16 cellular contexts compared by ENCODE assay signal in genomic region chr19:4721196-4721595, GRCh38. TPM values are rescaled to one million over a fixed set of nuclear protein-coding genes. Genes with fewer than 3 reads are reported as not detected.
DNase-seq lines count a peak whose midpoint lies in the region; ATAC-seq and TF ChIP-seq lines count a peak whose summit lies in the region.
"Had no signal": no experiment of that assay in that cellular context is flagged by ENCODE, and none has a peak within 500 bp of the region (broad histone marks: within the 10 kb centered on the region; RNA-seq: fewer than 3 reads in every experiment).

No MANE protein-coding gene starts in this region.

- peaks cover 6% of the 10 kb centered on the region for H3K36me3 Mint-ChIP-seq in activated naive CD4-positive, alpha-beta T cell treated with anti-CD3 and anti-CD28 coated beads, Interleukin-2, amount 50 U/mL, for 24 hours
- peaks cover 17% of the 10 kb centered on the region for H3K36me3 Mint-ChIP-seq in activated naive CD4-positive, alpha-beta T cell treated with anti-CD3 and anti-CD28 coated beads for 36 hours (ENCODE audit: low read depth)
- H3K36me3 Mint-ChIP-seq in activated B cell treated with CpG ODN at 0.5 μM for 24 hours (ENCODE audit: low read depth) (peaks cover 56% of the 10 kb centered on the region), chondrocyte (ENCODE audit: low read depth) (peaks cover 4% of the 10 kb centered on the region)

- H3K27ac ChIP-seq in epithelial cell of prostate = peak overlapping the region; percentile 96
- H3K27ac ChIP-seq: body of pancreas, SK-N-MC, WERI-Rb-1 had no signal

- CTCF ChIA-PET in activated naive CD4-positive, alpha-beta T cell treated with anti-CD3 and anti-CD28 coated beads for 36 hours (lab: Charles Lee) = interaction anchor here (1.3 to 1.9 kb wide), 3 partner anchors 12 to 70 kb away, joined by 3 to 8 read pairs (median 4); partner anchors contain the start of gene FEM1A
- CTCF ChIA-PET in activated B cell treated with CpG ODN at 0.5 μM for 24 hours (lab: Charles Lee) = interaction anchor here (2.4 kb wide), 1 partner anchor 70 kb away, joined by 8 read pairs; the partner anchor contains the start of gene FEM1A

- no peak for TF ChIP-seq CTCF in activated B cell treated with CpG ODN at 0.5 μM for 24 hours (IDR thresholded peaks at IDR 0.05)
- no peak for TF ChIP-seq CTCF in chondrocyte (IDR thresholded peaks at IDR 0.05)

- ATAC-seq in activated B cell treated with CpG ODN at 0.5 μM for 24 hours (ENCODE audit: low read depth) (no peak), GM21737 (IDR thresholded peaks at IDR 0.05; ENCODE audit: unreplicated experiment) (no peak)
- ATAC-seq: body of pancreas had no signal

- peaks cover 4% of the 10 kb centered on the region for H3K9me3 Mint-ChIP-seq in activated naive CD4-positive, alpha-beta T cell treated with anti-CD3 and anti-CD28 coated beads, Interleukin-2, amount 50 U/mL, for 24 hours
- no peaks in the 10 kb centered on the region for H3K9me3 Mint-ChIP-seq in activated naive CD4-positive, alpha-beta T cell treated with anti-CD3 and anti-CD28 coated beads for 36 hours
- H3K9me3 Mint-ChIP-seq in activated B cell treated with CpG ODN at 0.5 μM for 24 hours (no peaks in the 10 kb centered on the region), chondrocyte (ENCODE audit: low read depth) (no peaks in the 10 kb centered on the region)

- H3K4me3 ChIP-seq in skeletal muscle satellite cell (ENCODE audit: low read length) = no peak overlapping the region
- H3K4me3 ChIP-seq: body of pancreas, SK-N-MC, smooth muscle cell had no signal

- intact Hi-C loops in activated naive CD4-positive, alpha-beta T cell treated with anti-CD3 and anti-CD28 coated beads for 36 hours (cut with micrococcal nuclease) = loop anchor here (5.0 kb wide), 5 partner anchors 146 to 959 kb away; partner anchors contain the start of genes APBA3, FSD1, HDGFL2 and MRPL54
- intact Hi-C loops in activated B cell treated with CpG ODN at 0.5 μM for 24 hours (cut with micrococcal nuclease) = loop anchor here (5.0 kb wide), 4 partner anchors 249 to 959 kb away; partner anchors contain the start of genes APBA3, HDGFL2, MRPL54 and SAFB

- H3K4me1 Mint-ChIP-seq in activated naive CD4-positive, alpha-beta T cell treated with anti-CD3 and anti-CD28 coated beads, Interleukin-2, amount 50 U/mL, for 24 hours = peaks cover 33% of the 10 kb centered on the region
- peaks cover 22% of the 10 kb centered on the region for H3K4me1 Mint-ChIP-seq in activated naive CD4-positive, alpha-beta T cell treated with anti-CD3 and anti-CD28 coated beads for 36 hours (ENCODE audit: low read depth)
- H3K4me1 Mint-ChIP-seq in activated B cell treated with CpG ODN at 0.5 μM for 24 hours (peaks cover 46% of the 10 kb centered on the region), chondrocyte (ENCODE audit: low read depth) (peaks cover 52% of the 10 kb centered on the region)

- DNase-seq in activated naive CD4-positive, alpha-beta T cell treated with anti-CD3 and anti-CD28 coated beads for 36 hours = no peak
- DNase-seq in activated B cell treated with CpG ODN at 0.5 μM for 24 hours (no peak), epithelial cell of prostate (ENCODE audit: low read depth, low spot score) (no peak), germinal center (ENCODE audit: low spot score) (no peak), chondrocyte (ENCODE audit: low spot score) (no peak)
- DNase-seq: body of pancreas; DMS153; effector CD8-positive, alpha-beta T cell; NCI-H1105 treated with DMSO at 0.1 percent for 48 hours; WERI-Rb-1 had no signal

- POLR2A ChIA-PET in activated B cell treated with CpG ODN at 0.5 μM for 24 hours (lab: Charles Lee) = interaction anchor here (0.6 to 1.3 kb wide), 2 partner anchors 70 to 108 kb away, joined by 3 to 4 read pairs; partner anchors contain the start of gene FEM1A

- no peak overlapping the region for H3K27ac Mint-ChIP-seq in activated naive CD4-positive, alpha-beta T cell treated with anti-CD3 and anti-CD28 coated beads, Interleukin-2, amount 50 U/mL, for 24 hours
- no peak overlapping the region for H3K27ac Mint-ChIP-seq in activated naive CD4-positive, alpha-beta T cell treated with anti-CD3 and anti-CD28 coated beads for 36 hours
- H3K27ac Mint-ChIP-seq in activated B cell treated with CpG ODN at 0.5 μM for 24 hours (peak overlapping the region; percentile 46), chondrocyte (ENCODE audit: unreplicated experiment) (no peak overlapping the region)

- peaks cover 44% of the 10 kb centered on the region for H3K4me1 ChIP-seq in skeletal muscle satellite cell (ENCODE audit: control insufficient read depth, insufficient read depth, low read length)
- H3K4me1 ChIP-seq: HAP-1 had no signal

- H3K4me2 ChIP-seq in skeletal muscle satellite cell (ENCODE audit: low read length) = peak overlapping the region; percentile 5
- H3K4me2 ChIP-seq: smooth muscle cell had no signal

- H3K9ac ChIP-seq in skeletal muscle satellite cell (ENCODE audit: low read depth, low read length) = no peak overlapping the region

- peaks cover 3% of the 10 kb centered on the region for H3K27me3 Mint-ChIP-seq in activated naive CD4-positive, alpha-beta T cell treated with anti-CD3 and anti-CD28 coated beads, Interleukin-2, amount 50 U/mL, for 24 hours
- H3K27me3 Mint-ChIP-seq in activated naive CD4-positive, alpha-beta T cell treated with anti-CD3 and anti-CD28 coated beads for 36 hours (ENCODE audit: low read depth) = peaks cover 3% of the 10 kb centered on the region
- H3K27me3 Mint-ChIP-seq in activated B cell treated with CpG ODN at 0.5 μM for 24 hours (peaks cover 7% of the 10 kb centered on the region), chondrocyte (ENCODE audit: low read depth) (no peaks in the 10 kb centered on the region)

- H3K9me3 ChIP-seq in skeletal muscle satellite cell (replicated peaks; ENCODE audit: low read length) = no peaks in the 10 kb centered on the region
- H3K9me3 ChIP-seq: body of pancreas, HAP-1 had no signal

- no peaks in the 10 kb centered on the region for H3K27me3 ChIP-seq in skeletal muscle satellite cell (ENCODE audit: control insufficient read depth, insufficient read depth, low read length)
- H3K27me3 ChIP-seq: body of pancreas had no signal

- peaks cover 38% of the 10 kb centered on the region for H3K36me3 ChIP-seq in skeletal muscle satellite cell (ENCODE audit: insufficient read depth, low read length)

- H3K4me3 Mint-ChIP-seq in activated naive CD4-positive, alpha-beta T cell treated with anti-CD3 and anti-CD28 coated beads, Interleukin-2, amount 50 U/mL, for 24 hours = peak overlapping the region; percentile 92
- no peak overlapping the region for H3K4me3 Mint-ChIP-seq in activated naive CD4-positive, alpha-beta T cell treated with anti-CD3 and anti-CD28 coated beads for 36 hours
- H3K4me3 Mint-ChIP-seq in activated B cell treated with CpG ODN at 0.5 μM for 24 hours (peak overlapping the region; percentile 63), chondrocyte (ENCODE audit: unreplicated experiment) (no peak overlapping the region)

RNA-seq across cellular contexts. Expression of gene DPP9, which starts 2.4 kb away (rescaled TPM):
- 10 to 100 TPM; 40.8 to 41.9 TPM for total RNA-seq in activated naive CD4-positive, alpha-beta T cell treated with anti-CD3 and anti-CD28 coated beads for 36 hours
- total RNA-seq in activated B cell treated with CpG ODN at 0.5 μM for 24 hours = 85.7 and 111 TPM in 2 replicates
- total RNA-seq in skeletal muscle satellite cell (2012; rRNA removed) = 53.7 and 63.6 TPM in 2 replicates
- 31.5 to 41.5 TPM (median 38.7 TPM) in 3 replicates for total RNA-seq in chondrocyte

RNA-seq across cellular contexts. Expression of gene MYDGF, which starts 51.1 kb away (rescaled TPM):
- total RNA-seq in activated naive CD4-positive, alpha-beta T cell treated with anti-CD3 and anti-CD28 coated beads for 36 hours = 10 to 100 TPM; 43.5 to 45.5 TPM
- total RNA-seq in activated B cell treated with CpG ODN at 0.5 μM for 24 hours (30.9 and 31.6 TPM in 2 replicates), chondrocyte (124 to 130 TPM (median 124 TPM) in 3 replicates)
- total RNA-seq in skeletal muscle satellite cell (2012; rRNA removed) = 158 and 184 TPM in 2 replicates

Comparison
In these comparisons a context has a peak if more than half of its experiments do, and no peak if none do; other contexts are left out.
1. H3K4me3 Mint-ChIP-seq: peak in activated naive CD4-positive, alpha-beta T cell treated with anti-CD3 and anti-CD28 coated beads, Interleukin-2, amount 50 U/mL, for 24 hours (single experiment) and activated B cell treated with CpG ODN at 0.5 μM for 24 hours (single experiment); none in activated naive CD4-positive, alpha-beta T cell treated with anti-CD3 and anti-CD28 coated beads for 36 hours (single experiment) and chondrocyte (single experiment).